ENCODE assay signal across 1 cellular context in genomic region chr7:149422065-149422913, GRCh38.
A peak's percentile ranks its signal among the peaks of the same experiment; 100 is the strongest.
TF ChIP-seq lines count a peak whose summit lies in the region.

No MANE protein-coding gene starts in this region.

TF ChIP-seq in K562, 482 proteins besides CTCF, POLR2A, EP300 and RAD21 (continued from another document and continues in another):
- TF ChIP-seq ZBTB9 (CRISPR knock-in tag; IDR thresholded peaks at IDR 0.05), result peak; percentile 32; the same call in 1 of the 2 replicates
- TF ChIP-seq SMAD4 (CRISPR knock-in tag; conservative IDR thresholded peaks at IDR 0.05), result peak; percentile 97
- TF ChIP-seq HMGN3 (IDR thresholded peaks at IDR 0.05; ENCODE audit: borderline replicate concordance, extremely low read depth, insufficient read length, low read depth, low read length), result peak; percentile 93
- 0 out of 2 replicates have a peak, but pooled peaks have one; percentile 55 for TF ChIP-seq MBD1 (CRISPR knock-in tag; IDR thresholded peaks at IDR 0.05)
- no peak for TF ChIP-seq ZNF239 (CRISPR knock-in tag; IDR thresholded peaks at IDR 0.05)
- TF ChIP-seq USF1 (CRISPR knock-in tag; IDR thresholded peaks at IDR 0.05), result no peak
- no peak for TF ChIP-seq SPI1 (IDR thresholded peaks at IDR 0.05; ENCODE audit: borderline replicate concordance, low read depth, low read length)
- 0 out of 2 replicates have a peak, but pooled peaks have one; percentile 41 for TF ChIP-seq NR3C1 (CRISPR knock-in tag; IDR thresholded peaks at IDR 0.05)
- no peak for TF ChIP-seq NFE2L1 (tag; IDR thresholded peaks at IDR 0.05; ENCODE audit: borderline replicate concordance, low read depth)
- TF ChIP-seq MEF2A (IDR thresholded peaks at IDR 0.05; ENCODE audit: control insufficient read depth, low read depth, low read length), result peak; percentile 39; the same call in 1 of the 2 replicates
- TF ChIP-seq PHB2 (IDR thresholded peaks at IDR 0.05; ENCODE audit: low read depth), result no peak
- no peak for TF ChIP-seq MEF2D (tag; conservative IDR thresholded peaks at IDR 0.05; ENCODE audit: low read depth)
- TF ChIP-seq CREB5 (CRISPR knock-in tag; IDR thresholded peaks at IDR 0.05), result no peak
- TF ChIP-seq SRF (CRISPR knock-in tag; IDR thresholded peaks at IDR 0.05), result peak in 1 of 2 experiments; percentile 27; a peak in 1 of 4 replicates
- TF ChIP-seq PCBP2 (IDR thresholded peaks at IDR 0.05; ENCODE audit: low read depth, low read length, poor library complexity, severe bottlenecking), result no peak
- TF ChIP-seq DLX4 (CRISPR knock-in tag; IDR thresholded peaks at IDR 0.05), result no peak
- TF ChIP-seq HMGXB4 (CRISPR knock-in tag; IDR thresholded peaks at IDR 0.05), result peak; percentile 83; the same call in 1 of the 2 replicates
- TF ChIP-seq ARID4B (CRISPR knock-in tag; IDR thresholded peaks at IDR 0.05), result peak; percentile 57; the same call in 1 of the 2 replicates
- peak; percentile 62; the same call in 1 of the 2 replicates for TF ChIP-seq NCOA6 (IDR thresholded peaks at IDR 0.05)
- peak; percentile 99 for TF ChIP-seq THAP12 (CRISPR knock-in tag; IDR thresholded peaks at IDR 0.05)
- no peak for TF ChIP-seq HINFP (tag; conservative IDR thresholded peaks at IDR 0.05; ENCODE audit: low read depth)
- no peak for TF ChIP-seq SAFB2 (IDR thresholded peaks at IDR 0.05; ENCODE audit: borderline replicate concordance, low read depth, low read length, severe bottlenecking)
- peak; percentile 95; the same call in 1 of the 2 replicates for TF ChIP-seq ZBED1 (IDR thresholded peaks at IDR 0.05)
- no peak for TF ChIP-seq FOXM1 (IDR thresholded peaks at IDR 0.05; ENCODE audit: low read depth)
- no peak for TF ChIP-seq FOXM1 (CRISPR knock-in tag; IDR thresholded peaks at IDR 0.05; ENCODE audit: low read depth)
- peak in 1 of 2 experiments; percentile 41; a peak in 2 of 4 replicates for TF ChIP-seq NRF1 (conservative IDR thresholded peaks at IDR 0.05 in 1 of 2, IDR thresholded peaks at IDR 0.05 in 1 of 2)
- TF ChIP-seq HMG20B (CRISPR knock-in tag; IDR thresholded peaks at IDR 0.05), result 0 out of 2 replicates have a peak, but pooled peaks have one; percentile 68
- TF ChIP-seq MAFG (tag; conservative IDR thresholded peaks at IDR 0.05), result peak; percentile 62
- TF ChIP-seq SNIP1 (IDR thresholded peaks at IDR 0.05; ENCODE audit: low read depth), result peak; percentile 33; the same call in 1 of the 2 replicates
- TF ChIP-seq GATAD2B (IDR thresholded peaks at IDR 0.05; ENCODE audit: borderline replicate concordance), result peak; percentile 99
- peak; percentile 73; the same call in 1 of the 2 replicates for TF ChIP-seq FOXP1 (CRISPR knock-in tag; IDR thresholded peaks at IDR 0.05)
- no peak for TF ChIP-seq PURB (CRISPR knock-in tag; IDR thresholded peaks at IDR 0.05; ENCODE audit: low read depth)
- peak; percentile 81 for TF ChIP-seq ZNF766 (CRISPR knock-in tag; conservative IDR thresholded peaks at IDR 0.05)
- TF ChIP-seq NONO (IDR thresholded peaks at IDR 0.05; ENCODE audit: low read depth in 2 of 2, low read length in 1 of 2), result peak; percentile 56 to 97; a peak in 3 of 4 replicates
- peak; percentile 72 for TF ChIP-seq GMEB1 (CRISPR knock-in tag; IDR thresholded peaks at IDR 0.05)
- TF ChIP-seq ZFPM2 (CRISPR knock-in tag; IDR thresholded peaks at IDR 0.05), result no peak
- peak; percentile 64 for TF ChIP-seq FIP1L1 (IDR thresholded peaks at IDR 0.05; ENCODE audit: low read depth, low read length, poor library complexity, severe bottlenecking)
- TF ChIP-seq MAFF (IDR thresholded peaks at IDR 0.05; ENCODE audit: low read length), result peak; percentile 57
- TF ChIP-seq POLR2AphosphoS5 (IDR thresholded peaks at IDR 0.05; ENCODE audit: control insufficient read depth, insufficient read depth, low read depth, low read length), result peak; percentile 59
- no peak for TF ChIP-seq NR2C2 (CRISPR knock-in tag; IDR thresholded peaks at IDR 0.05)
- TF ChIP-seq NR2C2 (tag; IDR thresholded peaks at IDR 0.05), result peak; percentile 57
- TF ChIP-seq ADNP (tag; IDR thresholded peaks at IDR 0.05), result peak; percentile 64
- TF ChIP-seq NFE2 (IDR thresholded peaks at IDR 0.05; ENCODE audit: low read depth), result no peak; the same call in 1 of the 2 replicates
- TF ChIP-seq ZNF583 (CRISPR knock-in tag; IDR thresholded peaks at IDR 0.05), result no peak
- TF ChIP-seq TCF7 (IDR thresholded peaks at IDR 0.05; ENCODE audit: borderline replicate concordance), result 0 out of 2 replicates have a peak, but pooled peaks have one; percentile 54
- TF ChIP-seq OTX1 (CRISPR knock-in tag; IDR thresholded peaks at IDR 0.05), result no peak
- TF ChIP-seq POLR3G (IDR thresholded peaks at IDR 0.05; ENCODE audit: extremely low read depth, insufficient read length, insufficient replicate concordance), result no peak
- TF ChIP-seq ASH1L (IDR thresholded peaks at IDR 0.05; ENCODE audit: borderline replicate concordance, low read depth, partially characterized antibody), result no peak
- 0 out of 2 replicates have a peak, but pooled peaks have one; percentile 13 for TF ChIP-seq SMARCE1 (IDR thresholded peaks at IDR 0.05)
- TF ChIP-seq TAF7 (tag; IDR thresholded peaks at IDR 0.05), result 0 out of 2 replicates have a peak, but pooled peaks have one; percentile 36
